ENCODE assay signal across 1 cellular context in genomic region chr1:156123356-156124196, GRCh38.
TF ChIP-seq lines count a peak whose summit lies in the region.

No MANE protein-coding gene starts in this region.

TF ChIP-seq in SK-N-SH, 30 proteins besides CTCF, POLR2A, EP300 and RAD21 (continued from another document):
- TF ChIP-seq ZBTB33 (IDR thresholded peaks at IDR 0.05; ENCODE audit: borderline replicate concordance, low read depth) = peak; percentile 57; the same call in 1 of the 2 replicates
- TF ChIP-seq NFIC (IDR thresholded peaks at IDR 0.05; ENCODE audit: borderline replicate concordance) = peak; percentile 98
- peak; percentile 65; the same call in 1 of the 2 replicates for TF ChIP-seq JUND (IDR thresholded peaks at IDR 0.05)
- no peak for TF ChIP-seq USF1 (IDR thresholded peaks at IDR 0.05; ENCODE audit: borderline replicate concordance, low read depth)
- peak; percentile 76 for TF ChIP-seq FOXJ3 (CRISPR knock-in tag; IDR thresholded peaks at IDR 0.05)
- peak; percentile 81; the same call in 1 of the 2 replicates for TF ChIP-seq SIN3A (IDR thresholded peaks at IDR 0.05; ENCODE audit: borderline replicate concordance, low read depth, low read length)
